8 cellular contexts compared by ENCODE assay signal in the genomic region with DNA sequence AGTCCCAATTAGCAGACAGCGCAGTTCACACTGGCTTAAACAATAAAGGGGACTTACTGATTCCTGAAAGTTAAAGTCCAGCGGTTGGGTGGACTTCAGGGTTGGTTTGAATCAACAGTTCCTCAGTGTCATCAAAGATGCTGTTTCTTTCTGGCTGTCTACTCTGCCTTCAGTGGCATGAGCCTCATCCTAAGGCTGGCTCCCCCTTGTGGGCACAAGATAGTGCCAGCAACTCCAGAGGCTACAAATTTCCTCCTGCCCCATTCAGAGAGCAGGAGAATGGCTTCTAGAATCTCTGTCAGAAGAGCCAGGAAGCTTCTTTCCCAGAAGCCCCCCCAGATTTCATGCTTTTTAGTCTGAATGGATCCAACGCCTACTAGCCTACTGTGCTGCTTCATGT.
DNase-seq lines count a peak whose midpoint lies in the region; ATAC-seq, FAIRE-seq and TF ChIP-seq lines count a peak whose summit lies in the region.

No MANE protein-coding gene starts in this region.

- RAD21 ChIA-PET in GM12878 (lab: Charles Lee; ENCODE audit: unreplicated experiment) = no interaction called here

- CTCF ChIA-PET in GM12878 (lab: Yijun Ruan, JAX) = interaction anchor here (0.7 to 2.0 kb wide), 9 partner anchors 13 to 524 kb away, joined by 3 to 10 read pairs (median 4); no protein-coding TSS in a partner anchor

- H3K36me3 ChIP-seq in DND-41 (ENCODE audit: insufficient read depth, low read length) = no peaks in the 10 kb centered on the region
- no peaks in the 10 kb centered on the region for H3K36me3 ChIP-seq in GM12878 (ENCODE audit: control insufficient read depth in 2 of 2, insufficient read depth in 2 of 2, low read length in 1 of 2)

- no peaks in the 10 kb centered on the region for H3K79me2 ChIP-seq in DND-41 (ENCODE audit: insufficient read depth, low read length)
- H3K79me2 ChIP-seq in GM12878 (ENCODE audit: control insufficient read depth, insufficient read depth, low read length) = no peaks in the 10 kb centered on the region

- DNase-seq in DND-41 (peak; percentile 60), T-helper 1 cell (peak in 4 of 5 donors; percentile 13 to 72 (median 34)), GM12878 (ENCODE audit: low read depth, low spot score) (no peak), inferior parietal cortex (ENCODE audit: extremely low spot score) (peak; percentile 65), cerebellum (ENCODE audit: low spot score) (no peak)
- DNase-seq in stimulated activated CD4-positive, alpha-beta T cell treated with anti-CD3 and anti-CD28 coated beads, Interleukin-4, amount 100 ng/mL, for 48 hours (ENCODE audit: low read depth in 2 of 2) = peak; percentile 25 to 41

- TF ChIP-seq POLR2A in GM12878 (IDR thresholded peaks at IDR 0.05; ENCODE audit: low read depth, low read length) = no peak

- no peaks in the 10 kb centered on the region for H4K20me1 ChIP-seq in DND-41 (ENCODE audit: insufficient read depth, low read length)
- H4K20me1 ChIP-seq in GM12878 (ENCODE audit: control insufficient read depth, insufficient read depth) = no peaks in the 10 kb centered on the region

- H2AFZ ChIP-seq in DND-41 (ENCODE audit: low read depth, low read length) (no peak overlapping the region), GM12878 (ENCODE audit: control insufficient read depth, low read depth, low read length) (no peak overlapping the region)

- ATAC-seq in DND-41 (ENCODE audit: insufficient read depth, low read depth) (peak; percentile 95), HG03280 (IDR thresholded peaks at IDR 0.05; ENCODE audit: unreplicated experiment) (peak; percentile 54), GM12878 (peak; percentile 86), HG02981 (IDR thresholded peaks at IDR 0.05; ENCODE audit: unreplicated experiment) (no peak)

- peak; percentile 48 for TF ChIP-seq RAD21 in GM12878 (IDR thresholded peaks at IDR 0.05; ENCODE audit: insufficient read depth, low read depth, low read length)

- H3K27ac ChIP-seq in DND-41 (ENCODE audit: low read length) (no peak overlapping the region), GM12878 (ENCODE audit: control insufficient read depth, insufficient read depth) (no peak overlapping the region)

- SMC1A ChIA-PET in GM12878 (lab: Charles Lee; ENCODE audit: uncharacterized antibody, unreplicated experiment) = interaction anchor here (1.0 kb wide), 1 partner anchor 536 kb away, joined by 3 read pairs; no protein-coding TSS in a partner anchor

- POLR2A ChIA-PET in GM12878 (lab: Charles Lee) = no interaction called here

- in situ Hi-C loops in GM12878 (cut with MboI) = loop anchor here (25.0 kb wide), 1 partner anchor 524 kb away; no protein-coding TSS in a partner anchor

- H3K4me2 ChIP-seq in DND-41 (ENCODE audit: insufficient read depth, low read length) = no peak overlapping the region
- H3K4me2 ChIP-seq in GM12878 (ENCODE audit: control insufficient read depth, insufficient read depth) = no peak overlapping the region

- no peaks in the 10 kb centered on the region for H3K4me1 ChIP-seq in DND-41 (ENCODE audit: insufficient read depth, low read length)
- H3K4me1 ChIP-seq in GM12878 (ENCODE audit: control insufficient read depth, insufficient read depth, low read length) = no peaks in the 10 kb centered on the region

- intact Hi-C loops in GM12878 (cut with micrococcal nuclease; ENCODE audit: unreplicated experiment) = loop anchor here (2.0 kb wide), 1 partner anchor 523 kb away; no protein-coding TSS in a partner anchor

- no peak overlapping the region for H3K9ac ChIP-seq in DND-41 (ENCODE audit: low read depth, low read length)
- H3K9ac ChIP-seq in GM12878 (ENCODE audit: control insufficient read depth, insufficient read depth, low read length) = no peak overlapping the region

- TF ChIP-seq CTCF in DND-41 (IDR thresholded peaks at IDR 0.05; ENCODE audit: borderline replicate concordance, extremely low read depth, low read length, poor library complexity, severe bottlenecking) (peak; percentile 71), GM12878 (IDR thresholded peaks at IDR 0.05 in 2 of 3, conservative IDR thresholded peaks at IDR 0.05 in 1 of 3; ENCODE audit: control insufficient read depth in 2 of 3, extremely low read depth in 1 of 3, insufficient read depth in 1 of 3, low read depth in 3 of 3, low read length in 3 of 3) (peak; percentile 46 to 65 (median 58))

- H3K4me3 ChIP-seq in DND-41 (ENCODE audit: low read depth in 1 of 2, low read length in 2 of 2) (no peak overlapping the region), GM12878 (no peak overlapping the region)

- H3K9me3 ChIP-seq in DND-41 (ENCODE audit: insufficient read depth, low read length, severe bottlenecking) = no peaks in the 10 kb centered on the region
- H3K9me3 ChIP-seq in GM12878 (replicated peaks; ENCODE audit: control insufficient read depth, insufficient read depth, low read length) = no peaks in the 10 kb centered on the region

- peak; percentile 57 for FAIRE-seq in GM12878 (lab: Jason Lieb, UNC)

- BruUV-seq in GM12878 (replicated peaks; lab: Mats Ljungman, UMichigan) = no TSS peak

- H3K27me3 ChIP-seq in DND-41 (ENCODE audit: insufficient read depth, low read length, poor library complexity) = no peaks in the 10 kb centered on the region
- no peaks in the 10 kb centered on the region; a peak in 1 of 4 replicates for H3K27me3 ChIP-seq in GM12878 (replicated peaks in 1 of 2; ENCODE audit: control insufficient read depth in 2 of 2, insufficient read depth in 2 of 2, low read length in 1 of 2)

- TF ChIP-seq EP300 in GM12878 (IDR thresholded peaks at IDR 0.05; ENCODE audit: borderline replicate concordance in 1 of 2, control insufficient read depth in 1 of 2, low read depth in 2 of 2, low read length in 2 of 2) = no peak

- WGBS in GM12878 (ENCODE audit: insufficient coverage, insufficient replicate concordance, low lambda C conversion rate, missing lambda C conversion rate) = 28% methylated on average over 3 of the region's 3 CpGs

TF ChIP-seq in GM12878, 131 proteins besides CTCF, POLR2A, EP300 and RAD21:
- TF ChIP-seq ETV6 (conservative IDR thresholded peaks at IDR 0.05 in 1 of 2, IDR thresholded peaks at IDR 0.05 in 1 of 2; ENCODE audit: borderline replicate concordance in 1 of 2, low read depth in 1 of 2) = no peak
- TF ChIP-seq CBFB (IDR thresholded peaks at IDR 0.05; ENCODE audit: low read depth) = no peak
- no peak for TF ChIP-seq JUNB (IDR thresholded peaks at IDR 0.05)
- TF ChIP-seq SMC3 (IDR thresholded peaks at IDR 0.05; ENCODE audit: borderline replicate concordance, low read length) = peak; percentile 49; the same call in 1 of the 2 replicates
- no peak for TF ChIP-seq FOS (IDR thresholded peaks at IDR 0.05; ENCODE audit: borderline replicate concordance, extremely low read depth, insufficient read length)
- no peak for TF ChIP-seq KDM1A (IDR thresholded peaks at IDR 0.05; ENCODE audit: borderline replicate concordance)
- TF ChIP-seq SPI1 (IDR thresholded peaks at IDR 0.05; ENCODE audit: borderline replicate concordance, insufficient read depth, low read depth, low read length) = no peak

Comparison
In these comparisons a context has a peak if more than half of its experiments do, and no peak if none do; other contexts are left out.
1. DNase-seq: peak in DND-41 (single experiment), T-helper 1 cell (4 of 5), inferior parietal cortex (single experiment) and stimulated activated CD4-positive, alpha-beta T cell treated with anti-CD3 and anti-CD28 coated beads, Interleukin-4, amount 100 ng/mL, for 48 hours (2 of 2); none in GM12878 (single experiment) and cerebellum (single experiment).